In genomic region chr2:23925702-23926288, GRCh38 we compare ENCODE assay signal across 1 cellular context.
A peak's percentile ranks its signal among the peaks of the same experiment; 100 is the strongest.
TF ChIP-seq lines count a peak whose summit lies in the region.

No MANE protein-coding gene starts in this region.

TF ChIP-seq in GM12878, 131 proteins besides CTCF, POLR2A, EP300 and RAD21 (continued from another document and continues in another):
- TF ChIP-seq CUX1 (IDR thresholded peaks at IDR 0.05; ENCODE audit: insufficient replicate concordance, low read depth, low read length) = no peak
- no peak for TF ChIP-seq GABPA (IDR thresholded peaks at IDR 0.05; ENCODE audit: low read depth)
- no peak for TF ChIP-seq USF2 (IDR thresholded peaks at IDR 0.05; ENCODE audit: borderline replicate concordance, low read depth, low read length)
- TF ChIP-seq SIX5 (IDR thresholded peaks at IDR 0.05; ENCODE audit: low read depth, low read length, severe bottlenecking) = no peak
- peak; percentile 56; the same call in 1 of the 2 replicates for TF ChIP-seq BMI1 (IDR thresholded peaks at IDR 0.05; ENCODE audit: borderline replicate concordance)
- peak; percentile 45 for TF ChIP-seq ATF2 (IDR thresholded peaks at IDR 0.05; ENCODE audit: low read length)
- no peak for TF ChIP-seq NR2C2 (IDR thresholded peaks at IDR 0.05; ENCODE audit: borderline replicate concordance, control insufficient read depth, insufficient read length, low read depth)
- no peak for TF ChIP-seq ZNF592 (IDR thresholded peaks at IDR 0.05)
- TF ChIP-seq RFX5 (IDR thresholded peaks at IDR 0.05; ENCODE audit: low read depth, low read length) = no peak
- 0 out of 2 replicates have a peak, but pooled peaks have one; percentile 25 for TF ChIP-seq SREBF2 (IDR thresholded peaks at IDR 0.05; ENCODE audit: low read length)
- TF ChIP-seq IRF5 (IDR thresholded peaks at IDR 0.05; ENCODE audit: borderline replicate concordance) = no peak
- no peak for TF ChIP-seq SUPT20H (IDR thresholded peaks at IDR 0.05; ENCODE audit: borderline replicate concordance, control insufficient read depth, low read depth, low read length)
- TF ChIP-seq POU2F2 (IDR thresholded peaks at IDR 0.05; ENCODE audit: borderline replicate concordance, low read depth, low read length) = peak; percentile 91
- TF ChIP-seq YY1 (IDR thresholded peaks at IDR 0.05; ENCODE audit: low read depth, low read length) = peak; percentile 56; the same call in 1 of the 2 replicates
- no peak for TF ChIP-seq CBX3 (IDR thresholded peaks at IDR 0.05; ENCODE audit: borderline replicate concordance, low read depth)
- peak; percentile 72 for TF ChIP-seq CREB1 (IDR thresholded peaks at IDR 0.05; ENCODE audit: low read depth)
- no peak for TF ChIP-seq ZNF687 (IDR thresholded peaks at IDR 0.05)
- no peak for TF ChIP-seq NFXL1 (IDR thresholded peaks at IDR 0.05; ENCODE audit: borderline replicate concordance)
- no peak for TF ChIP-seq RELA (IDR thresholded peaks at IDR 0.05; ENCODE audit: borderline replicate concordance, partially characterized antibody)
- TF ChIP-seq MXI1 (IDR thresholded peaks at IDR 0.05; ENCODE audit: low read depth, low read length) = peak; percentile 55; the same call in 1 of the 2 replicates
- no peak; the same call in none of the 2 replicates for TF ChIP-seq MLLT1 (IDR thresholded peaks at IDR 0.05)
- peak; percentile 34; the same call in 1 of the 2 replicates for TF ChIP-seq NKRF (conservative IDR thresholded peaks at IDR 0.05)
- TF ChIP-seq KAT2A (conservative IDR thresholded peaks at IDR 0.05; ENCODE audit: control insufficient read depth, low read depth, low read length) = no peak
- TF ChIP-seq TCF3 (IDR thresholded peaks at IDR 0.05; ENCODE audit: borderline replicate concordance, insufficient read depth, low read depth, low read length) = peak; percentile 77; the same call in 1 of the 2 replicates
- no peak for TF ChIP-seq TARDBP (IDR thresholded peaks at IDR 0.05; ENCODE audit: borderline replicate concordance)
- no peak for TF ChIP-seq EZH2 (IDR thresholded peaks at IDR 0.05; ENCODE audit: borderline replicate concordance, control insufficient read depth, low read depth, low read length)
- TF ChIP-seq BCL11A (IDR thresholded peaks at IDR 0.05; ENCODE audit: low read depth, low read length) = peak; percentile 92
- TF ChIP-seq SIN3A (IDR thresholded peaks at IDR 0.05; ENCODE audit: low read depth, low read length) = 0 out of 2 replicates have a peak, but pooled peaks have one; percentile 54
- TF ChIP-seq PAX8 (IDR thresholded peaks at IDR 0.05) = no peak
- peak; percentile 82; the same call in 1 of the 2 replicates for TF ChIP-seq PAX5 (IDR thresholded peaks at IDR 0.05; ENCODE audit: borderline replicate concordance, low read depth, low read length)
- TF ChIP-seq ZBED1 (IDR thresholded peaks at IDR 0.05; ENCODE audit: borderline replicate concordance) = peak; percentile 59; the same call in 1 of the 2 replicates
- peak; percentile 65 for TF ChIP-seq ATF7 (IDR thresholded peaks at IDR 0.05; ENCODE audit: low read depth)
- TF ChIP-seq FOXK2 (IDR thresholded peaks at IDR 0.05) = no peak
- TF ChIP-seq ETV6 (conservative IDR thresholded peaks at IDR 0.05 in 1 of 2, IDR thresholded peaks at IDR 0.05 in 1 of 2; ENCODE audit: borderline replicate concordance in 1 of 2, low read depth in 1 of 2) = peak in 1 of 2 experiments; percentile 97; a peak in 2 of 4 replicates
